21 cellular contexts compared by ENCODE assay signal in genomic region chr2:12676771-12677170, GRCh38. TPM values are rescaled to one million over a fixed set of nuclear protein-coding genes. Genes with fewer than 3 reads are reported as not detected.
DNase-seq lines count a peak whose midpoint lies in the region; ATAC-seq, FAIRE-seq and TF ChIP-seq lines count a peak whose summit lies in the region.
"Had no signal": no experiment of that assay in that cellular context is flagged by ENCODE, and none has a peak within 500 bp of the region (broad histone marks: within the 10 kb centered on the region; RNA-seq: fewer than 3 reads in every experiment).

No MANE protein-coding gene starts in this region.

- H3K27ac ChIP-seq in PC-3 (ENCODE audit: low read length) (no peak overlapping the region), foreskin keratinocyte (no peak overlapping the region), sigmoid colon (no peak overlapping the region)
- H3K27ac ChIP-seq: 22Rv1; A549; BLaER1 treated with 17β-estradiol and CSF1 and Interleukin-3, amounts not matched to agents 10 nM and 100 nM; C4-2B had no signal

- ATAC-seq in PC-3 = no peak
- peak; percentile 35 for ATAC-seq in foreskin keratinocyte
- no peak for ATAC-seq in GM21447 (IDR thresholded peaks at IDR 0.05; ENCODE audit: unreplicated experiment)
- ATAC-seq: A549 had no signal

- POLR2A ChIA-PET in PC-3 (lab: Charles Lee; ENCODE audit: unreplicated experiment) = no interaction called here

- DNase-seq in PC-3 (peak; percentile 52), bronchial epithelial cell (ENCODE audit: low read depth) (peak; percentile 72), foreskin keratinocyte (no peak), sigmoid colon (no peak), NCI-H526 treated with DMSO at 0.1 percent for 48 hours (lab: John Stamatoyannopoulos, UW) (no peak)
- DNase-seq: AML-193; Caco-2; Calu3; CD4-positive, alpha-beta T cell; CD8-positive, alpha-beta memory T cell; DMS79 treated with DMSO at 0.1 percent for 48 hours; GF-D8 had no signal

- no peak for TF ChIP-seq POLR2A in sigmoid colon (IDR thresholded peaks at IDR 0.05)

- no peak overlapping the region for H3K4me2 ChIP-seq in PC-3 (ENCODE audit: low read length)
- H3K4me2 ChIP-seq: A549; BLaER1 treated with 17β-estradiol and CSF1 and Interleukin-3, amounts not matched to agents 10 nM and 100 nM had no signal

- H3K27me3 ChIP-seq in PC-3 (ENCODE audit: low read length) (no peaks in the 10 kb centered on the region), bronchial epithelial cell (ENCODE audit: control insufficient read depth, insufficient read depth, low read length) (no peaks in the 10 kb centered on the region), foreskin keratinocyte (no peaks in the 10 kb centered on the region), sigmoid colon (no peaks in the 10 kb centered on the region)
- H3K27me3 ChIP-seq: BLaER1 treated with 17β-estradiol and CSF1 and Interleukin-3, amounts not matched to agents 10 nM and 100 nM had no signal

- no peaks in the 10 kb centered on the region for H4K20me1 ChIP-seq in PC-3 (ENCODE audit: low read length)
- H4K20me1 ChIP-seq: BLaER1 treated with 17β-estradiol and CSF1 and Interleukin-3, amounts not matched to agents 10 nM and 100 nM had no signal

- H3K9me3 ChIP-seq in PC-3 (ENCODE audit: low read length) = no peaks in the 10 kb centered on the region
- no peaks in the 10 kb centered on the region for H3K9me3 ChIP-seq in sigmoid colon
- H3K9me3 ChIP-seq: A549 had no signal

- 72 to 90% methylated on average over 4 of the region's 4 CpGs for WGBS in sigmoid colon, 2 donors

- no TSS peak for BruUV-seq in PC-3 (replicated peaks; lab: Mats Ljungman, UMichigan)

- H3K4me1 ChIP-seq in PC-3 (ENCODE audit: insufficient read depth, low read length) (peaks cover 21% of the 10 kb centered on the region), foreskin keratinocyte (peaks cover 7% of the 10 kb centered on the region), sigmoid colon (no peaks in the 10 kb centered on the region)
- H3K4me1 ChIP-seq: A549; BLaER1 treated with 17β-estradiol and CSF1 and Interleukin-3, amounts not matched to agents 10 nM and 100 nM; Caco-2 had no signal

- TF ChIP-seq EP300 in sigmoid colon (IDR thresholded peaks at IDR 0.05) = no peak

- intact Hi-C loops in PC-3 (cut with micrococcal nuclease) (no loop called here), sigmoid colon (cut with DNase I) (no loop called here)

- H3K4me3 ChIP-seq in PC-3 (ENCODE audit: low read length) = no peak overlapping the region
- no peak overlapping the region for H3K4me3 ChIP-seq in bronchial epithelial cell (ENCODE audit: low read depth, low read length)
- no peak overlapping the region for H3K4me3 ChIP-seq in sigmoid colon
- H3K4me3 ChIP-seq: A549; BLaER1 treated with 17β-estradiol and CSF1 and Interleukin-3, amounts not matched to agents 10 nM and 100 nM had no signal

- H3K9me2 ChIP-seq in PC-3 (replicated peaks; ENCODE audit: low read length) = no peaks in the 10 kb centered on the region

- H3K79me2 ChIP-seq in PC-3 (ENCODE audit: low read length) = no peaks in the 10 kb centered on the region

- no peak overlapping the region for H3K9ac ChIP-seq in PC-3 (ENCODE audit: low read length)
- H3K9ac ChIP-seq: BLaER1 treated with 17β-estradiol and CSF1 and Interleukin-3, amounts not matched to agents 10 nM and 100 nM had no signal

- no peaks in the 10 kb centered on the region for H3F3A ChIP-seq in PC-3 (ENCODE audit: low read length, unreplicated experiment)

- H3K36me3 ChIP-seq in PC-3 (ENCODE audit: low read depth, low read length) (no peaks in the 10 kb centered on the region), bronchial epithelial cell (ENCODE audit: control insufficient read depth, insufficient read depth, low read length) (no peaks in the 10 kb centered on the region), sigmoid colon (no peaks in the 10 kb centered on the region)
- H3K36me3 ChIP-seq: BLaER1 treated with 17β-estradiol and CSF1 and Interleukin-3, amounts not matched to agents 10 nM and 100 nM had no signal

- CTCF ChIA-PET in PC-3 (lab: Charles Lee) = no interaction called here

- TF ChIP-seq CTCF in PC-3 (conservative IDR thresholded peaks at IDR 0.05; ENCODE audit: low read depth, low read length) (no peak), bronchial epithelial cell (IDR thresholded peaks at IDR 0.05; ENCODE audit: insufficient read depth, low read length, severe bottlenecking) (no peak), foreskin keratinocyte (conservative IDR thresholded peaks at IDR 0.05) (no peak), sigmoid colon (IDR thresholded peaks at IDR 0.05) (no peak)

- H2AFZ ChIP-seq in PC-3 (ENCODE audit: low read length) = no peak overlapping the region

- no peak for FAIRE-seq in bronchial epithelial cell (lab: Jason Lieb, UNC)
- FAIRE-seq: A549, D721Med, G401.6, GM12891, GM19239 had no signal

RNA-seq across cellular contexts. Expression of gene TRIB2, which starts 40.0 kb away (rescaled TPM):
- total RNA-seq in PC-3 (2014; rRNA removed) = 35.2 and 51.8 TPM in 2 replicates
- total RNA-seq in bronchial epithelial cell = 6.5 and 7.6 TPM in 2 replicates
- total RNA-seq in foreskin keratinocyte = 5.0 and 5.9 TPM in 2 replicates
- polyA plus RNA-seq in foreskin keratinocyte = 2.9 and 3.7 TPM in 2 replicates
- total RNA-seq in sigmoid colon = 10 to 100 TPM; 34.2 to 56.2 (median 46.6) TPM
- 10 to 100 TPM in 1 of 3 donors, 1 to 10 TPM in 2; 1.4 to 20.7 (median 6.6) TPM for polyA plus RNA-seq in sigmoid colon

Comparison
In these comparisons a context has a peak if more than half of its experiments do, and no peak if none do; other contexts are left out.
1. DNase-seq: peak in PC-3 (single experiment) and bronchial epithelial cell (single experiment); none in foreskin keratinocyte (0 of 2), sigmoid colon (single experiment) and NCI-H526 treated with DMSO at 0.1 percent for 48 hours (single experiment).